Comparison of ENCODE assay signal across 2 cellular contexts in the genomic region with DNA sequence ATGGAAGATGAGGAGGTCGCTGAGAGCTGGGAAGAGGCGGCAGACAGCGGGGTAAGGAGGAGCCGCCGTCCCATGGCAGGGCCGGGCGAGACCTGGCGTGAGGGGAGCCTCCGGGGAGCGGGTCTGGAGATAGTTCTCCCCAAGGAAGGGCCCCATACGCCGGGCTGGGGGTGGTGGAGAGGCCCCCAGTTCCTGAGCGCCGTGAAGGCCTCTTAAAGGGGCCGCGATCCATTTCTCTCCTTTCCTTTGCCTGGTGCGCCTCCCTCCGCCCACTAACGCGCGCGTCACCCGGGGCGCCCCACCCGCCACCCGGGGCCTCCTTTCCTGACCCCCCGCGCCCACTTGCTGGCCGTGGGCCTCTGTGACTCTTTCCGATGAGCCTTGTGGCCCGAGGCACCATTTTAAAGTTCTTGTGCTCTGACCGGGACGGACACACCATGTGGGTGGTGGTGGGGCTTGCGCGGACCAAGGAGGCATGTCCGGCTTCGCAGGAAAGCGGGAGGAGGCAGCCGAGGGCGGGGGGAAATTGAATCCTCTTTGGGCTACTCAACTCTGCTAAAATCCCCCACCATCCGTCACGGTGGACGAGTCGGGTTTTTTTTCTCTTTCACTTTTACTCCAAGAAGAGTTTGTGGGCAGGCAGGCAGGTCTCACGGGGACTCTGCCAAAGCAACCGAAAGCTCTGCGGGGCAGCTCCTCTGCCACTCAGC.
A peak's percentile ranks its signal among the peaks of the same experiment; 100 is the strongest.
TF ChIP-seq lines count a peak whose summit lies in the region.

No MANE protein-coding gene starts in this region.

TF ChIP-seq in HEK293, 187 proteins besides CTCF, POLR2A, EP300 and RAD21 (continued from another document):
- TF ChIP-seq ZBTB49 (tag by site-specific recombination; IDR thresholded peaks at IDR 0.05; ENCODE audit: low read depth) (no peak), ZNF449 (tag by site-specific recombination; IDR thresholded peaks at IDR 0.05) (peak; percentile 63), ZNF600 (tag by site-specific recombination; IDR thresholded peaks at IDR 0.05) (peak; percentile 72), ZNF529 (tag by site-specific recombination; IDR thresholded peaks at IDR 0.05; ENCODE audit: insufficient replicate concordance) (no peak)
- TF ChIP-seq, protein P1, sequence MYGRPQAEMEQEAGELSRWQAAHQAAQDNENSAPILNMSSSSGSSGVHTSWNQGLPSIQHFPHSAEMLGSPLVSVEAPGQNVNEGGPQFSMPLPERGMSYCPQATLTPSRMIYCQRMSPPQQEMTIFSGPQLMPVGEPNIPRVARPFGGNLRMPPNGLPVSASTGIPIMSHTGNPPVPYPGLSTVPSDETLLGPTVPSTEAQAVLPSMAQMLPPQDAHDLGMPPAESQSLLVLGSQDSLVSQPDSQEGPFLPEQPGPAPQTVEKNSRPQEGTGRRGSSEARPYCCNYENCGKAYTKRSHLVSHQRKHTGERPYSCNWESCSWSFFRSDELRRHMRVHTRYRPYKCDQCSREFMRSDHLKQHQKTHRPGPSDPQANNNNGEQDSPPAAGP (tag by site-specific recombination; IDR thresholded peaks at IDR 0.05), result peak; percentile 52; the same call in 1 of the 2 replicates

TF ChIP-seq in GM12878, 131 proteins besides CTCF, POLR2A, EP300 and RAD21 (continued from another document):
- peak; percentile 86 for TF ChIP-seq ZNF384 (IDR thresholded peaks at IDR 0.05; ENCODE audit: borderline replicate concordance, low read depth, low read length)
- TF ChIP-seq MXI1 (IDR thresholded peaks at IDR 0.05; ENCODE audit: low read depth, low read length), result peak; percentile 69
